ENCODE assay signal across 8 cellular contexts in genomic region chr19:10424011-10424637, GRCh38. TPM values are rescaled to one million over a fixed set of nuclear protein-coding genes. Genes with fewer than 3 reads are reported as not detected.
DNase-seq lines count a peak whose midpoint lies in the region; ATAC-seq and TF ChIP-seq lines count a peak whose summit lies in the region.

No MANE protein-coding gene starts in this region.

- peak; percentile 81 for TF ChIP-seq CTCF in liver (IDR thresholded peaks at IDR 0.05; ENCODE audit: low read depth, low read length, missing input control)

- H3K9ac ChIP-seq in duodenal mucosa (ENCODE audit: low read depth in 1 of 2, low read length in 2 of 2) (peak overlapping the region in 1 of 2 donors; percentile 38), liver (ENCODE audit: low read depth in 1 of 2, low read length in 2 of 2) (no peak overlapping the region)

- peak; percentile 57 to 78 for TF ChIP-seq RAD21 in liver (IDR thresholded peaks at IDR 0.05)

- H3K27me3 Mint-ChIP-seq in stimulated activated memory B cell treated with anti-CD40 and anti-IgM and Interleukin-4, amounts not matched to agents 10 μg/mL and 1 μg/mL and 100 μg/mL, for 72 hours, result peaks cover 30% of the 10 kb centered on the region

- H3K4me1 ChIP-seq in duodenal mucosa (ENCODE audit: control insufficient read depth in 1 of 2, insufficient read depth in 2 of 2, low read length in 2 of 2), result peaks cover 9 to 23% of the 10 kb centered on the region in 2 donors
- peaks cover 3 to 23% (median 8%) of the 10 kb centered on the region in 4 donors for H3K4me1 ChIP-seq in liver (ENCODE audit: control insufficient read depth in 4 of 4, insufficient read depth in 4 of 4, low read length in 3 of 4)

- H3K4me3 Mint-ChIP-seq in stimulated activated memory B cell treated with anti-CD40 and anti-IgM and Interleukin-4, amounts not matched to agents 10 μg/mL and 1 μg/mL and 100 μg/mL, for 72 hours, result peak overlapping the region; percentile 73

- ATAC-seq in GM21529 (IDR thresholded peaks at IDR 0.05; ENCODE audit: unreplicated experiment) (peak; percentile 39), HG02610 (IDR thresholded peaks at IDR 0.05; ENCODE audit: unreplicated experiment) (no peak)
- ATAC-seq in stimulated activated memory B cell treated with anti-CD40 and anti-IgM and Interleukin-4, amounts not matched to agents 10 μg/mL and 1 μg/mL and 100 μg/mL, for 72 hours, result peak; percentile 44

- H3K9me3 Mint-ChIP-seq in stimulated activated memory B cell treated with anti-CD40 and anti-IgM and Interleukin-4, amounts not matched to agents 10 μg/mL and 1 μg/mL and 100 μg/mL, for 72 hours, result no peaks in the 10 kb centered on the region

- H3K9me3 ChIP-seq in duodenal mucosa (ENCODE audit: control insufficient read depth in 1 of 2, low read length in 2 of 2), result no peaks in the 10 kb centered on the region
- no peaks in the 10 kb centered on the region for H3K9me3 ChIP-seq in liver (ENCODE audit: control insufficient read depth in 4 of 4, low read length in 3 of 4)

- WGBS in liver, result 4% methylated on average over 38 of the region's 38 CpGs

- H3K4me3 ChIP-seq in duodenal mucosa (ENCODE audit: low read depth in 1 of 2, low read length in 2 of 2), result peak overlapping the region; percentile 30 to 58
- H3K4me3 ChIP-seq in liver (ENCODE audit: low read depth in 1 of 3, low read length in 3 of 3), result peak overlapping the region in 1 of 3 donors; percentile 32

- peak overlapping the region; percentile 95 for H3K27ac Mint-ChIP-seq in stimulated activated memory B cell treated with anti-CD40 and anti-IgM and Interleukin-4, amounts not matched to agents 10 μg/mL and 1 μg/mL and 100 μg/mL, for 72 hours

- H3K27ac ChIP-seq in duodenal mucosa (ENCODE audit: low read depth, low read length) (no peak overlapping the region), liver (ENCODE audit: low read depth in 1 of 2, low read length in 2 of 2) (no peak overlapping the region)

- H3K27me3 ChIP-seq in duodenal mucosa (ENCODE audit: control insufficient read depth in 1 of 2, insufficient read depth in 2 of 2, low read length in 2 of 2) (peaks cover 35% of the 10 kb centered on the region in 2 donors), liver (ENCODE audit: control insufficient read depth in 4 of 4, insufficient read depth in 4 of 4, low read length in 3 of 4) (peaks cover 4 to 11% (median 6%) of the 10 kb centered on the region in 4 donors)

- peaks cover 84% of the 10 kb centered on the region for H3K4me1 Mint-ChIP-seq in stimulated activated memory B cell treated with anti-CD40 and anti-IgM and Interleukin-4, amounts not matched to agents 10 μg/mL and 1 μg/mL and 100 μg/mL, for 72 hours

- H3K36me3 ChIP-seq in duodenal mucosa (ENCODE audit: control insufficient read depth in 1 of 2, insufficient read depth in 2 of 2, low read length in 2 of 2) (no peaks in the 10 kb centered on the region), liver (ENCODE audit: control insufficient read depth in 4 of 4, insufficient read depth in 3 of 4, low read depth in 1 of 4, low read length in 3 of 4) (no peaks in the 10 kb centered on the region)

- H3K36me3 Mint-ChIP-seq in stimulated activated memory B cell treated with anti-CD40 and anti-IgM and Interleukin-4, amounts not matched to agents 10 μg/mL and 1 μg/mL and 100 μg/mL, for 72 hours, result no peaks in the 10 kb centered on the region

- DNase-seq in Ammon's horn (ENCODE audit: low spot score) (peak; percentile 80), NCI-H2227 (lab: John Stamatoyannopoulos, UW; ENCODE audit: unreplicated experiment) (peak; percentile 78)
- DNase-seq in activated CD4-positive, alpha-beta T cell treated with anti-CD3 and anti-CD28 coated beads for 4 hours, result peak; percentile 53 to 60

TF ChIP-seq in liver, 16 proteins besides CTCF, POLR2A, EP300 and RAD21:
- no peak for TF ChIP-seq REST (IDR thresholded peaks at IDR 0.05)
- no peak for TF ChIP-seq JUND (IDR thresholded peaks at IDR 0.05)
- no peak for TF ChIP-seq RXRA (IDR thresholded peaks at IDR 0.05)
- no peak for TF ChIP-seq HNF4A (conservative IDR thresholded peaks at IDR 0.05)
- TF ChIP-seq MAX (IDR thresholded peaks at IDR 0.05), result no peak
TF ChIP-seq in liver: peak in this region for 0.

RNA-seq across cellular contexts. Expression of gene PDE4A, which starts 3.8 kb away (rescaled TPM):
- 1 to 10 TPM; 1.1 to 2.3 TPM for total RNA-seq in liver
- 1 to 10 TPM in 1 of 2 donors, under 1 TPM in 1; 0.90 to 1.5 TPM for polyA plus RNA-seq in liver

RNA-seq across cellular contexts. Expression of gene CDC37, which starts 20.8 kb away (rescaled TPM):
- 10 to 100 TPM; 46.0 to 52.3 TPM for total RNA-seq in liver
- polyA plus RNA-seq in liver, result 10 to 100 TPM; 61.2 to 69.9 TPM

RNA-seq across cellular contexts. Expression of gene TYK2, which starts 43.8 kb away (rescaled TPM):
- 10 to 100 TPM; 59.2 to 60.0 TPM for total RNA-seq in liver
- polyA plus RNA-seq in liver, result 10 to 100 TPM; 47.9 to 63.1 TPM
